26 cellular contexts compared by ENCODE assay signal in genomic region chr4:57156242-57156990, GRCh38. TPM values are rescaled to one million over a fixed set of nuclear protein-coding genes. Genes with fewer than 3 reads are reported as not detected.
A peak's percentile ranks its signal among the peaks of the same experiment; 100 is the strongest.
DNase-seq lines count a peak whose midpoint lies in the region; ATAC-seq, FAIRE-seq and TF ChIP-seq lines count a peak whose summit lies in the region.
"Had no signal": no experiment of that assay in that cellular context is flagged by ENCODE, and none has a peak within 500 bp of the region (broad histone marks: within the 10 kb centered on the region; RNA-seq: fewer than 3 reads in every experiment).

No MANE protein-coding gene starts in this region.

- no peak overlapping the region for H3K4me2 ChIP-seq in keratinocyte (ENCODE audit: control insufficient read depth, extremely low read depth, insufficient read depth, low read depth, low read length)

- H2AFZ ChIP-seq in keratinocyte (ENCODE audit: control insufficient read depth, low read length) = no peak overlapping the region

- dilution Hi-C loops in keratinocyte (cut with MboI; ENCODE audit: extremely low pct_ligation_motif_present, low sequenced_read_pairs) = no loop called here

- TF ChIP-seq CTCF in keratinocyte (optimal IDR thresholded peaks at IDR 0.05 in 1 of 3, IDR thresholded peaks at IDR 0.05 in 1 of 3, conservative IDR thresholded peaks at IDR 0.05 in 1 of 3; ENCODE audit: extremely low read depth in 1 of 3, insufficient read depth in 2 of 3, low read length in 3 of 3) (no peak), upper lobe of right lung (IDR thresholded peaks at IDR 0.05) (no peak), uterus (IDR thresholded peaks at IDR 0.05) (no peak)

- ATAC-seq in upper lobe of right lung (peak; percentile 23), sciatic nerve (no peak)
- ATAC-seq: activated CD8-positive, alpha-beta T cell treated with anti-CD3 and anti-CD28 coated beads, Interleukin-2, amount 10 ng/mL, durations not matched to agents 7 days and 5 days; lower lobe of right lung had no signal

- no peaks in the 10 kb centered on the region for H4K20me1 ChIP-seq in keratinocyte (ENCODE audit: control insufficient read depth, extremely low read depth, insufficient read depth, low read length)

- TF ChIP-seq POLR2A in uterus (IDR thresholded peaks at IDR 0.05) = no peak

- in situ Hi-C loops in G401 (cut with HindIII; ENCODE audit: low sequenced_read_pairs) = no loop called here

- H3K9me3 ChIP-seq in keratinocyte (ENCODE audit: control insufficient read depth, low read depth, low read length) (no peaks in the 10 kb centered on the region), upper lobe of right lung (no peaks in the 10 kb centered on the region), uterus (no peaks in the 10 kb centered on the region)
- H3K9me3 ChIP-seq: ascending aorta, lower lobe of right lung, right lobe of liver, SK-N-SH had no signal

- peaks cover 5% of the 10 kb centered on the region for H3K4me1 ChIP-seq in keratinocyte (ENCODE audit: control insufficient read depth, extremely low read depth, insufficient read depth, low read length)
- no peaks in the 10 kb centered on the region for H3K4me1 ChIP-seq in upper lobe of right lung
- no peaks in the 10 kb centered on the region for H3K4me1 ChIP-seq in uterus
- H3K4me1 ChIP-seq: ascending aorta, lower lobe of right lung, right lobe of liver had no signal

- no peak overlapping the region for H3K9ac ChIP-seq in keratinocyte (ENCODE audit: control insufficient read depth, extremely low read depth, insufficient read depth, low read length)
- H3K9ac ChIP-seq: SK-N-SH had no signal

- H3K79me2 ChIP-seq in keratinocyte (ENCODE audit: control insufficient read depth, insufficient read depth, low read length) = no peaks in the 10 kb centered on the region

- no peaks in the 10 kb centered on the region for H3K9me1 ChIP-seq in keratinocyte (ENCODE audit: control insufficient read depth, extremely low read depth, insufficient read depth, low read length)

- H3K36me3 ChIP-seq in keratinocyte (ENCODE audit: control insufficient read depth in 2 of 2, extremely low read depth in 1 of 2, insufficient read depth in 2 of 2, low read length in 2 of 2) (no peaks in the 10 kb centered on the region), upper lobe of right lung (no peaks in the 10 kb centered on the region), uterus (no peaks in the 10 kb centered on the region)
- H3K36me3 ChIP-seq: ascending aorta, lower lobe of right lung, right lobe of liver had no signal

- intact Hi-C loops in upper lobe of right lung (cut with DNase I) (no loop called here), uterus (cut with DNase I; ENCODE audit: low total_unique reads) (no loop called here), sciatic nerve (cut with DNase I) (no loop called here)

- H3K27ac ChIP-seq in keratinocyte (ENCODE audit: control insufficient read depth, insufficient read depth, low read length) (no peak overlapping the region), upper lobe of right lung (no peak overlapping the region), uterus (no peak overlapping the region)
- H3K27ac ChIP-seq: ascending aorta, lower lobe of right lung, right lobe of liver had no signal

- FAIRE-seq in keratinocyte (lab: Jason Lieb, UNC) = peak; percentile 55
- FAIRE-seq: endometrium, GM12892 had no signal

- no peaks in the 10 kb centered on the region for H3K27me3 ChIP-seq in keratinocyte (ENCODE audit: control insufficient read depth, extremely low read depth, insufficient read depth, low read length)
- no peaks in the 10 kb centered on the region for H3K27me3 ChIP-seq in upper lobe of right lung
- H3K27me3 ChIP-seq in uterus = no peaks in the 10 kb centered on the region
- H3K27me3 ChIP-seq: ascending aorta, right lobe of liver had no signal

- no peak overlapping the region for H3K4me3 ChIP-seq in keratinocyte (ENCODE audit: control insufficient read depth in 2 of 3, extremely low read depth in 1 of 3, insufficient read depth in 2 of 3, low read depth in 1 of 3, low read length in 3 of 3)
- no peak overlapping the region for H3K4me3 ChIP-seq in upper lobe of right lung
- H3K4me3 ChIP-seq in uterus = no peak overlapping the region
- H3K4me3 ChIP-seq: ascending aorta, lower lobe of right lung, right lobe of liver had no signal

- DNase-seq in HT1080 (ENCODE audit: low read depth) (peak; percentile 45), T1000 (lab: John Stamatoyannopoulos, UW) (peak; percentile 59), keratinocyte (ENCODE audit: low read depth, low spot score) (no peak), upper lobe of right lung (no peak), uterus (no peak), sciatic nerve (ENCODE audit: low spot score) (no peak), NK-92 (lab: John Stamatoyannopoulos, UW; ENCODE audit: unreplicated experiment) (no peak), G401 (ENCODE audit: low spot score) (no peak)
- DNase-seq: activated CD8-positive, alpha-beta T cell treated with anti-CD3 and anti-CD28 coated beads, Interleukin-2, amount 10 ng/mL, durations not matched to agents 7 days and 5 days; activated effector memory CD4-positive, alpha-beta T cell treated with Interleukin-2 at 50 U/mL for 16 hours; activated naive CD8-positive, alpha-beta T cell treated with anti-CD3 and anti-CD28 coated beads for 36 hours; dermis blood vessel endothelial cell; DND-41; GOT3; lower lobe of right lung; NCI-H1105; NCI-H2081 treated with DMSO at 0.1 percent for 48 hours; NCI-H446; NCI-H774; right lobe of liver; SK-N-SH; stimulated activated naive CD4-positive, alpha-beta T cell treated with Interleukin-2 at 50 U/mL for 16 hours; T-helper 2 cell had no signal

RNA-seq across cellular contexts. Expression of gene IGFBP7, which starts 46.2 kb away (rescaled TPM):
- total RNA-seq in HT1080 (2014; rRNA removed; shearing (Covaris generic)) = 65.0 and 84.9 TPM in 2 replicates
- polyA plus RNA-seq in HT1080 (2015; cell fraction: cytosol; rRNA removed) = 245 and 257 TPM in 2 replicates
- polyA plus RNA-seq in HT1080 (2015; cell fraction: nucleus; rRNA removed) = 242 and 275 TPM in 2 replicates
- polyA plus RNA-seq in keratinocyte = 333 to 459 TPM (median 413 TPM) in 3 replicates
- 88.3 TPM for polyA plus RNA-seq in keratinocyte (2011; ENCODE audit: low read depth)
- polyA plus RNA-seq in keratinocyte (2011; cell fraction: cytosol; rRNA removed) = 261 and 339 TPM in 2 replicates
- 517 and 626 TPM in 2 replicates for polyA plus RNA-seq in keratinocyte (2011; cell fraction: nucleus; rRNA removed)
- 111 and 285 TPM in 2 replicates for polyA plus RNA-seq in keratinocyte (2012; ENCODE audit: low replicate concordance)
- 50.8 to 61.4 TPM (median 51.7 TPM) in 3 replicates for polyA minus RNA-seq in keratinocyte
- 394 TPM for polyA minus RNA-seq in keratinocyte (2011; cell fraction: cytosol; rRNA and poly(A)+ RNA removed)
- polyA minus RNA-seq in keratinocyte (2011; cell fraction: nucleus; rRNA and poly(A)+ RNA removed) = 190 and 209 TPM in 2 replicates
- total RNA-seq in upper lobe of right lung = 661 TPM
- total RNA-seq in uterus = 1,000 to 10,000 TPM in 1 of 4 donors, 100 to 1,000 TPM in 3; 225 to 1,715 (median 711) TPM
- 482 TPM for total RNA-seq in sciatic nerve
- 11.1 and 18.2 TPM in 2 replicates for total RNA-seq in G401 (2014; rRNA removed; shearing (Covaris generic))
- total RNA-seq: activated CD8-positive, alpha-beta T cell treated with anti-CD3 and anti-CD28 coated beads, Interleukin-2, amount 10 ng/mL, durations not matched to agents 7 days and 5 days; activated naive CD8-positive, alpha-beta T cell treated with anti-CD3 and anti-CD28 coated beads for 36 hours had no signal

Comparison
In these comparisons a context has a peak if more than half of its experiments do, and no peak if none do; other contexts are left out.
1. DNase-seq: peak in HT1080 (single experiment) and T1000 (single experiment); none in keratinocyte (single experiment), upper lobe of right lung (single experiment), uterus (0 of 2), sciatic nerve (single experiment), NK-92 (single experiment) and G401 (single experiment).